Comparison of ENCODE assay signal across 9 cellular contexts in the genomic region with DNA sequence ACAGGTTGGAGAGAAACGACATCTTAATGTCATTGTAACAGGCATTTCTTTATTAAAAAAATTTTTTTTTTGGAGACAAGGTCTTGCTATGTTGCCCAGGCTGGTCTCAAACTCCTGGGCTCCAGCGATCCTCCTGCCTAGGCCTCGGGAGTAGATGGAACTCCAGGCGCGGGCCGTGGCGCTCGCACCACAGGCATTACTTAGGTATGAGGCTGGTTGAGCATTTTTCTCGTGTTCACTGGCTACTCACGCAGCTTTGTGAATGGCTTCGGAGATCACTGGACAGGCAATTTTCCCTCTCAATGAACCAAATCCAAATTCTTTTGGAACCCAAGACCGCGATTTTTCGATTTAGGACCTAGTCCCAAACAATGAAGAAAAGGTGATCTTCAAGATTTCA. TPM values are rescaled to one million over a fixed set of nuclear protein-coding genes. Genes with fewer than 3 reads are reported as not detected.
DNase-seq lines count a peak whose midpoint lies in the region; ATAC-seq and TF ChIP-seq lines count a peak whose summit lies in the region.
"Had no signal": no experiment of that assay in that cellular context is flagged by ENCODE, and none has a peak within 500 bp of the region (broad histone marks: within the 10 kb centered on the region; RNA-seq: fewer than 3 reads in every experiment).

No MANE protein-coding gene starts in this region.

- POLR2A ChIA-PET in T-cell (lab: Charles Lee): no interaction called here

- H3K14ac ChIP-seq in H9 (ENCODE audit: insufficient read depth, low read length): no peak overlapping the region

- peaks cover 13 to 20% (median 19%) of the 10 kb centered on the region in 3 experiments for H3K36me3 Mint-ChIP-seq in H9 (ENCODE audit: insufficient read depth in 1 of 3, low read depth in 3 of 3)
- H3K36me3 Mint-ChIP-seq in T-cell: no peaks in the 10 kb centered on the region

- TF ChIP-seq CTCF in H9 (conservative IDR thresholded peaks at IDR 0.05) (no peak), heart right ventricle (IDR thresholded peaks at IDR 0.05) (no peak)

- peaks cover 10% of the 10 kb centered on the region for H3K27me3 Mint-ChIP-seq in H9 (ENCODE audit: low read depth)
- peaks cover 52% of the 10 kb centered on the region in 2 donors for H3K27me3 Mint-ChIP-seq in T-cell

- H2BK5ac ChIP-seq in H9 (ENCODE audit: insufficient read length, low read length): no peak overlapping the region

- H3K4me1 ChIP-seq in H9 (ENCODE audit: insufficient read depth, low read length) (peaks cover 13% of the 10 kb centered on the region; the same call in 1 of the 2 replicates), heart right ventricle (peaks cover 0 to 44% (median 34%) of the 10 kb centered on the region in 9 donors)

- no peak overlapping the region for H3K27ac ChIP-seq in H9 (ENCODE audit: insufficient read length, low read depth, low read length)
- peak overlapping the region in 9 of 10 donors; percentile 39 to 85 (median 66) for H3K27ac ChIP-seq in heart right ventricle
- H3K27ac ChIP-seq: HL-60 had no signal

- no peak overlapping the region for H2BK12ac ChIP-seq in H9 (ENCODE audit: insufficient read length, low read depth, low read length)

- WGBS in H9 (ENCODE audit: extremely low coverage, insufficient read length, low lambda C conversion rate): no CpG with 5 or more reads among the region's 14 CpGs
- WGBS in heart right ventricle, 2 donors: 26 to 31% methylated on average over 14 of the region's 14 CpGs

- H3K27me3 ChIP-seq in H9 (ENCODE audit: insufficient read depth, low read length) (no peaks in the 10 kb centered on the region), heart right ventricle (peaks cover 0 to 54% (median 0%) of the 10 kb centered on the region in 7 donors)

- no peak overlapping the region for H2BK15ac ChIP-seq in H9 (ENCODE audit: low read depth, low read length)

- CTCF ChIA-PET in T-cell (lab: Charles Lee): no interaction called here

- H3K4ac ChIP-seq in H9 (ENCODE audit: low read depth, low read length): no peak overlapping the region

- no peak overlapping the region for H4K91ac ChIP-seq in H9 (ENCODE audit: insufficient read length, low read depth, low read length)

- H3K4me3 ChIP-seq in heart right ventricle (peak overlapping the region; percentile 67 to 97 (median 78)), skeletal muscle cell (ENCODE audit: low read depth, low read length) (peak overlapping the region; percentile 77)

- no peaks in the 10 kb centered on the region; a peak in 1 of 5 replicates for H3K9me3 Mint-ChIP-seq in H9
- no peaks in the 10 kb centered on the region for H3K9me3 Mint-ChIP-seq in T-cell

- no peak overlapping the region for H3K18ac ChIP-seq in H9 (ENCODE audit: insufficient read length, low read depth, low read length)

- H3K23me2 ChIP-seq in H9 (ENCODE audit: insufficient read length, low read depth, low read length, poor library complexity, severe bottlenecking): peaks cover 4% of the 10 kb centered on the region

- ATAC-seq in T-cell (replicated peaks in 1 of 4): no peak
- ATAC-seq in heart right ventricle: no peak
- no peak for ATAC-seq in GM18907 (IDR thresholded peaks at IDR 0.05; ENCODE audit: unreplicated experiment)

- peaks cover 21% of the 10 kb centered on the region; the same call in 1 of the 2 replicates for H3K79me2 ChIP-seq in H9 (ENCODE audit: insufficient read depth, low read length)

- H3K27ac Mint-ChIP-seq in H9 (peak overlapping the region; percentile 80 to 99 (median 82); a peak in 5 of 7 replicates), T-cell (no peak overlapping the region)

- H3K4me1 Mint-ChIP-seq in H9 (peaks cover 31 to 39% of the 10 kb centered on the region in 2 experiments), T-cell (peaks cover 0 to 13% (median 11%) of the 10 kb centered on the region in 3 donors)

- peak overlapping the region; percentile 52 for H3K4me2 ChIP-seq in H9 (ENCODE audit: insufficient read depth, insufficient read length, low read length)

- no peak overlapping the region for H4K5ac ChIP-seq in H9 (ENCODE audit: insufficient read length, low read depth, low read length)

- no peaks in the 10 kb centered on the region for H3K9me3 ChIP-seq in H9 (ENCODE audit: control insufficient read depth, low read depth, low read length)
- H3K9me3 ChIP-seq in heart right ventricle: no peaks in the 10 kb centered on the region

- H3K56ac ChIP-seq in H9 (ENCODE audit: insufficient read length, low read depth, low read length): no peak overlapping the region

- H2AFZ ChIP-seq in H9 (ENCODE audit: low read length): peak overlapping the region; percentile 1

- H2BK120ac ChIP-seq in H9 (ENCODE audit: low read depth, low read length, poor library complexity, severe bottlenecking): no peak overlapping the region

- no peaks in the 10 kb centered on the region for H3K79me1 ChIP-seq in H9 (ENCODE audit: insufficient read depth, low read depth, low read length, poor library complexity, severe bottlenecking)

- no peak overlapping the region for H3K23ac ChIP-seq in H9 (ENCODE audit: insufficient read length, low read depth, low read length)

- H3K4me3 Mint-ChIP-seq in H9 (peak overlapping the region; percentile 88 to 93), T-cell (peak overlapping the region; percentile 65 to 78 (median 67))

- no peak for DNase-seq in H9
- DNase-seq in T-cell: no peak
- peak in 1 of 2 donors; percentile 8 for DNase-seq in heart right ventricle
- DNase-seq in skeletal muscle cell (ENCODE audit: low read depth): no peak
- DNase-seq in activated gamma-delta T cell (lab: John Stamatoyannopoulos, UW): no peak
- DNase-seq in NCI-H1436 treated with DMSO at 0.1 percent for 48 hours (lab: John Stamatoyannopoulos, UW): no peak
- no peak for DNase-seq in posterior vena cava (ENCODE audit: low spot score)

- H4K20me1 ChIP-seq in H9 (ENCODE audit: control insufficient read depth, insufficient read depth, insufficient read length): no peaks in the 10 kb centered on the region

- no peak overlapping the region for H4K8ac ChIP-seq in H9 (replicated peaks; ENCODE audit: insufficient read length, low read depth, low read length)

- intact Hi-C loops in heart right ventricle (cut with DNase I) (loop anchor here (1.0 to 5.0 kb wide), 7 partner anchors 65 to 155 kb away; no protein-coding TSS in a partner anchor), posterior vena cava (cut with DNase I) (loop anchor here (5.0 to 10.0 kb wide), 2 partner anchors 142 to 155 kb away; no protein-coding TSS in a partner anchor)

- no peak overlapping the region for H3T11ph ChIP-seq in H9 (ENCODE audit: low read length)

- H3K9ac ChIP-seq in H9 (ENCODE audit: extremely low read depth, insufficient read length, low read length): no peak overlapping the region

- H3K36me3 ChIP-seq in heart right ventricle: no peaks in the 10 kb centered on the region

- H2AK5ac ChIP-seq in H9 (ENCODE audit: insufficient read length, low read length): no peak overlapping the region

- no peak overlapping the region for H2BK20ac ChIP-seq in H9 (ENCODE audit: low read depth, low read length, poor library complexity, severe bottlenecking)

RNA-seq across cellular contexts. Expression of gene TCF7L1, which starts 0.8 kb away (rescaled TPM):
- total RNA-seq in H9 (2021) (112 and 117 TPM in 2 replicates), T-cell (under 1 TPM in 3 of 5 donors, not detected in 2; 0.07 to 0.16 (median 0.15) TPM), heart right ventricle (10 to 100 TPM in 3 of 10 donors, 1 to 10 TPM in 7; 4.5 to 10.9 (median 6.3) TPM), posterior vena cava (10 to 100 TPM; 23.1 to 25.9 TPM)
- polyA plus RNA-seq in heart right ventricle: 1 to 10 TPM; 4.7 to 8.9 TPM

Comparison
In these comparisons a context has a peak if more than half of its experiments do, and no peak if none do; other contexts are left out.
1. H3K27ac Mint-ChIP-seq: peak in H9 (3 of 3); none in T-cell (0 of 2).
2. RNA of gene TCF7L1, which starts 0.8 kb away (total RNA-seq): 112 to 117 TPM in H9, 23.1 to 25.9 TPM in posterior vena cava and 4.5 to 10.9 TPM in heart right ventricle; 0.07 to 0.16 TPM in T-cell; every median in the first group is over 4 times any median in the second.